ENCODE assay signal across 18 cellular contexts in the genomic region with DNA sequence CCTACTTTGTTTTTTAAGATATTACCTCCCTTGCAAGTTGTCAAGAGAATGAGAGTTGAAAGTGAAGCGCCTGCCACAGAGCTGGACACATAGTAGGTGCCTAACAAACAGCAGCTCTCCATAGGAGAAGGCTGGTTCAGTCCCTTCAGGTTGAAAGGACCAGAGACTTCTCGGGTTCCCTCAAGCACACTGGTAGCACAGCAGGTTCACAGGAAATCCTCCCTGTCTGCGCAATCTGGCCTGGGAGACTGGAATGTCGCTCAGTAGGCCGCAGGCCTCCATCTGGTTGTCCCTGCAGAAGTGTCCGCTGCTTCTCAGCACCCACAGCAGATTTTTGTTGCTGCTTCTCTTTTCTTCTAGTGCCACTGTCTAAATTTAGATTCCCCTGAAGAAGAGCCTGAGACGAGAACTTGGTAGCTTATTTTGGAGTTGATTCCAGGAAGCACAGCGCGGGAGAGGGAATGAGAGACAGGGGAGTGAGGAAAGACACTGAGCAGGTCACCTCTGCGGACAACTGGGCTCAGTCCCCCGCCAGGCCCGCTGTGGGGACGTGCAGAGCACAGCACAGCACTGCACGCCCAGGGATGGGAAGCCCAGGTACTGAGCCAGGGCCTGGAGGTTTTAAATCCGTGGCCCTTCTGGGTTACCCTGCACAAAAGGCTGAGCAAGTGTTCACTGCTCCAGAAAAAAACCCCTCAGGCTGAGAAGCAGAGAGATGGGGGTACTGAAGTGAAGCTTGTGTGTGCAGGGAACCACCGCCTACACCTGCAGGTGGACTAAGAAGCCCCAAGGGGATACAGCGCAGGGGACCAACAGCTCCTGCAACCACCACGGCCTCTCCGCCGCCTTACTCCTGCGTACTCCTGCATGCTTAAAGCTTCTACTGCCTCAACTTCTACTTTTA. TPM values are rescaled to one million over a fixed set of nuclear protein-coding genes. Genes with fewer than 3 reads are reported as not detected.
DNase-seq lines count a peak whose midpoint lies in the region; ATAC-seq and TF ChIP-seq lines count a peak whose summit lies in the region.
"Had no signal": no experiment of that assay in that cellular context is flagged by ENCODE, and none has a peak within 500 bp of the region (broad histone marks: within the 10 kb centered on the region; RNA-seq: fewer than 3 reads in every experiment).

No MANE protein-coding gene starts in this region.

- intact Hi-C loops in left cardiac atrium (cut with DNase I): no loop called here
- intact Hi-C loops in sigmoid colon (cut with DNase I): no loop called here
- intact Hi-C loops in ovary (cut with DNase I): no loop called here

- H3F3A ChIP-seq in GM23338 (replicated peaks; ENCODE audit: low read depth): no peaks in the 10 kb centered on the region

- TF ChIP-seq POLR2A in sigmoid colon (IDR thresholded peaks at IDR 0.05) (no peak), ovary (IDR thresholded peaks at IDR 0.05) (no peak)

- no peaks in the 10 kb centered on the region for H3K4me1 Mint-ChIP-seq in GM23338

- no peaks in the 10 kb centered on the region for H4K20me1 ChIP-seq in GM23338 (replicated peaks; ENCODE audit: insufficient read depth)

- no peaks in the 10 kb centered on the region for H3K4me1 ChIP-seq in GM23338 (ENCODE audit: insufficient read depth)
- H3K4me1 ChIP-seq in sigmoid colon: peaks cover 0 to 14% (median 9%) of the 10 kb centered on the region in 4 donors
- no peaks in the 10 kb centered on the region for H3K4me1 ChIP-seq in ovary (ENCODE audit: insufficient read depth)
- H3K4me1 ChIP-seq: body of pancreas, esophagus squamous epithelium had no signal

- H2AFZ ChIP-seq in GM23338: peak overlapping the region; percentile 76

- ATAC-seq in GM23338 (peak; percentile 66), left cardiac atrium (peak; percentile 30 to 60)
- ATAC-seq: body of pancreas had no signal

- TF ChIP-seq EP300 in sigmoid colon (IDR thresholded peaks at IDR 0.05) (no peak), ovary (IDR thresholded peaks at IDR 0.05) (no peak)

- H3K9me3 ChIP-seq in sigmoid colon (no peaks in the 10 kb centered on the region), ovary (no peaks in the 10 kb centered on the region)
- H3K9me3 ChIP-seq: body of pancreas, esophagus squamous epithelium had no signal

- TF ChIP-seq CTCF in GM23338 (conservative IDR thresholded peaks at IDR 0.05; ENCODE audit: low read depth in 2 of 2) (no peak), sigmoid colon (IDR thresholded peaks at IDR 0.05) (no peak), ovary (IDR thresholded peaks at IDR 0.05) (no peak)

- no peaks in the 10 kb centered on the region for H3K36me3 Mint-ChIP-seq in GM23338 (ENCODE audit: low read depth)

- H3K79me2 ChIP-seq in GM23338 (replicated peaks; ENCODE audit: insufficient read depth): no peaks in the 10 kb centered on the region

- no peak overlapping the region for H3K27ac Mint-ChIP-seq in GM23338
- H3K27ac Mint-ChIP-seq: activated naive CD4-positive, alpha-beta T cell treated with anti-CD3 and anti-CD28 coated beads for 36 hours had no signal

- H3K27me3 ChIP-seq in GM23338 (ENCODE audit: insufficient read depth): no peaks in the 10 kb centered on the region
- H3K27me3 ChIP-seq in sigmoid colon: no peaks in the 10 kb centered on the region
- no peaks in the 10 kb centered on the region for H3K27me3 ChIP-seq in ovary
- H3K27me3 ChIP-seq: body of pancreas, esophagus squamous epithelium had no signal

- H3K4me3 ChIP-seq in GM23338 (no peak overlapping the region), sigmoid colon (no peak overlapping the region), ovary (no peak overlapping the region)
- H3K4me3 ChIP-seq: body of pancreas, esophagus squamous epithelium had no signal

- H3K9me3 Mint-ChIP-seq in GM23338: no peaks in the 10 kb centered on the region
- H3K9me3 Mint-ChIP-seq: activated naive CD4-positive, alpha-beta T cell treated with anti-CD3 and anti-CD28 coated beads for 36 hours had no signal

- H3K9me2 ChIP-seq in GM23338 (ENCODE audit: insufficient read depth): no peaks in the 10 kb centered on the region

- no peak overlapping the region for H3K4me3 Mint-ChIP-seq in GM23338
- H3K4me3 Mint-ChIP-seq: activated naive CD4-positive, alpha-beta T cell treated with anti-CD3 and anti-CD28 coated beads for 36 hours had no signal

- H3K36me3 ChIP-seq in GM23338 (ENCODE audit: insufficient read depth) (no peaks in the 10 kb centered on the region), sigmoid colon (no peaks in the 10 kb centered on the region), ovary (no peaks in the 10 kb centered on the region)
- H3K36me3 ChIP-seq: esophagus squamous epithelium had no signal

- peaks cover 5% of the 10 kb centered on the region for H3K27me3 Mint-ChIP-seq in GM23338 (ENCODE audit: insufficient read depth, low read depth, poor library complexity)

- DNase-seq in GM23338 (ENCODE audit: low spot score) (no peak), SK-N-DZ (ENCODE audit: low spot score) (peak; percentile 42), left cardiac atrium (no peak), sigmoid colon (no peak), DMS53 treated with DMSO at 0.1 percent for 48 hours (lab: John Stamatoyannopoulos, UW; ENCODE audit: unreplicated experiment) (no peak), NCI-H226 (no peak), Ammon's horn (ENCODE audit: low spot score) (no peak), ovary (no peak)
- DNase-seq: activated naive CD4-positive, alpha-beta T cell treated with anti-CD3 and anti-CD28 coated beads for 36 hours; body of pancreas; dermis blood vessel endothelial cell; DMS79; esophagus squamous epithelium; H7; NCI-H1092 treated with DMSO at 0.1 percent for 48 hours; NCI-H774; SHP77 treated with DMSO at 0.1 percent for 48 hours had no signal

- no peak overlapping the region for H3K27ac ChIP-seq in GM23338 (ENCODE audit: low read depth)
- H3K27ac ChIP-seq in sigmoid colon: peak overlapping the region; percentile 39 to 71 (median 58)
- H3K27ac ChIP-seq in ovary: no peak overlapping the region
- H3K27ac ChIP-seq: body of pancreas, C4-2B, esophagus squamous epithelium had no signal

- 79 to 91% methylated on average over 21 of the region's 21 CpGs for WGBS in sigmoid colon, 2 donors
- 82 to 88% (median 84%) methylated on average over 21 of the region's 21 CpGs for WGBS in ovary, 3 donors

- H3K4me2 ChIP-seq in GM23338: no peak overlapping the region

TF ChIP-seq in GM23338, 12 proteins besides CTCF, POLR2A, EP300 and RAD21 (continues in another document):
- TF ChIP-seq NANOG (IDR thresholded peaks at IDR 0.05; ENCODE audit: borderline replicate concordance): no peak

RNA-seq across cellular contexts. Expression of a gene that starts 31.6 kb away (rescaled TPM):
- 31.7 and 36.7 TPM in 2 replicates for total RNA-seq in GM23338 (2014; rRNA removed; shearing (Covaris generic))
- polyA plus RNA-seq in GM23338 (2016; fragmentation: Nextera tagmentation; extraction: Ambion mirVana): 340 and 341 TPM in 2 replicates
- polyA plus RNA-seq in SK-N-DZ (2014; cell fraction: cytosol; rRNA removed): 197 and 226 TPM in 2 replicates
- polyA plus RNA-seq in SK-N-DZ (2014; cell fraction: nucleus; rRNA removed): 107 TPM in 2 replicates
- 10 to 100 TPM; 59.3 to 61.4 TPM for total RNA-seq in left cardiac atrium
- total RNA-seq in sigmoid colon: 10 to 100 TPM; 32.4 to 72.8 (median 51.2) TPM
- polyA plus RNA-seq in sigmoid colon: 10 to 100 TPM; 54.7 to 78.7 (median 74.9) TPM
- total RNA-seq in ovary: 10 to 100 TPM; 22.3 to 45.1 (median 38.7) TPM
- polyA plus RNA-seq in ovary: 10 to 100 TPM; 34.4 to 42.8 TPM

Comparison
In these comparisons a context has a peak if more than half of its experiments do, and no peak if none do; other contexts are left out.
1. H3K27ac ChIP-seq: peak in sigmoid colon (4 of 4); none in GM23338 (single experiment) and ovary (0 of 2).